ENCODE assay signal across 8 cellular contexts in the genomic region with DNA sequence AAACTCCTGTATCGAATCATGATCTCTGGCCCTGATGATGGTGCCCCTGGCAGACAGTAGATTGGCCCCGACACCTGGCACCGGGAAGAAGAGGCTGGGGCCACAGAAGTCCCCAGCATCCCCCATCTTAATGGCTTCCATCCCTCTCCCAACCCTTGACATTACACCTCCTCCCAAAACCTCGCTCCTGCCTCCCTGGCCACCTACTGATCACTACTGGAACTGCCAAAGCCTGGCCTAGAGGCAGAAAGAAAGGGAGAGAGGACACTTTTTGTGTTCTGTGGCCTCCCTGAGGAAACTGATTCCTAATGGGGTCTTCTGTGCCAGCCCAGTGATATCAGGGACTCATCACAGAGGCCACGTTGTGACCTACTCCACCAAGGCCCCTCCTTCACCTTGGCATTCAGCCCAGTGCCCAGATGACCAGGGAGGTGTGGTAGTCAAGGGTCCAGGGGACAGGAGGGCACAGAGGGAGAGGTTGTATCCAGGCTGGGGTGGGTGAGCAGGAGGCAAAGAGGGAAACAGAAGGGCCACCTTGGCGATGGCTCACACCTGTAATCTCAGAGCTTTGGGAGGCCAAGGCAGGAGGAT. TPM values are rescaled to one million over a fixed set of nuclear protein-coding genes. Genes with fewer than 3 reads are reported as not detected.
A peak's percentile ranks its signal among the peaks of the same experiment; 100 is the strongest.
DNase-seq lines count a peak whose midpoint lies in the region; ATAC-seq and TF ChIP-seq lines count a peak whose summit lies in the region.

No MANE protein-coding gene starts in this region.

- H3K36me3 ChIP-seq in MG63 = no peaks in the 10 kb centered on the region

- H3K27me3 Mint-ChIP-seq in activated naive CD4-positive, alpha-beta T cell treated with anti-CD3 and anti-CD28 coated beads for 36 hours (ENCODE audit: low read depth) = no peaks in the 10 kb centered on the region

- intact Hi-C loops in activated naive CD4-positive, alpha-beta T cell treated with anti-CD3 and anti-CD28 coated beads for 36 hours (cut with micrococcal nuclease) = no loop called here

- no peaks in the 10 kb centered on the region for H3K9me3 Mint-ChIP-seq in activated naive CD4-positive, alpha-beta T cell treated with anti-CD3 and anti-CD28 coated beads for 36 hours

- H3K9me3 ChIP-seq in MG63 = 0 out of 2 replicates have a peak, but pooled peaks cover 2% of the 10 kb centered on the region

- no peak overlapping the region for H3K4me3 ChIP-seq in MG63

- peak; percentile 73 for TF ChIP-seq CTCF in GM12872 (IDR thresholded peaks at IDR 0.05; ENCODE audit: insufficient read depth, low read depth, low read length)

- ATAC-seq in HG03354 (IDR thresholded peaks at IDR 0.05; ENCODE audit: poor library complexity, severe bottlenecking, unreplicated experiment) = no peak
- no peak for ATAC-seq in HG03097 (IDR thresholded peaks at IDR 0.05; ENCODE audit: low FRiP score, unreplicated experiment)
- no peak for ATAC-seq in HG02610 (IDR thresholded peaks at IDR 0.05; ENCODE audit: unreplicated experiment)

- no peaks in the 10 kb centered on the region for H3K27me3 ChIP-seq in MG63

- H3K36me3 Mint-ChIP-seq in activated naive CD4-positive, alpha-beta T cell treated with anti-CD3 and anti-CD28 coated beads for 36 hours (ENCODE audit: low read depth) = no peaks in the 10 kb centered on the region

- H3K4me3 Mint-ChIP-seq in activated naive CD4-positive, alpha-beta T cell treated with anti-CD3 and anti-CD28 coated beads for 36 hours = no peak overlapping the region

- no peaks in the 10 kb centered on the region for H3K4me1 Mint-ChIP-seq in activated naive CD4-positive, alpha-beta T cell treated with anti-CD3 and anti-CD28 coated beads for 36 hours (ENCODE audit: low read depth)

- CTCF ChIA-PET in activated naive CD4-positive, alpha-beta T cell treated with anti-CD3 and anti-CD28 coated beads for 36 hours (lab: Charles Lee) = no interaction called here

- no peak overlapping the region for H3K27ac Mint-ChIP-seq in activated naive CD4-positive, alpha-beta T cell treated with anti-CD3 and anti-CD28 coated beads for 36 hours

- DNase-seq in MG63 = peak; percentile 24
- DNase-seq in activated naive CD4-positive, alpha-beta T cell treated with anti-CD3 and anti-CD28 coated beads for 36 hours = peak; percentile 41
- DNase-seq in myocyte (ENCODE audit: low read depth) = peak; percentile 26
- no peak for DNase-seq in activated gamma-delta T cell (lab: John Stamatoyannopoulos, UW)

RNA-seq across cellular contexts. Expression of a gene that starts 6.1 kb away (rescaled TPM):
- total RNA-seq in MG63 (2014; rRNA removed; shearing (Covaris generic); ENCODE audit: low replicate concordance) = not detected in 2 replicates
- not detected for total RNA-seq in activated naive CD4-positive, alpha-beta T cell treated with anti-CD3 and anti-CD28 coated beads for 36 hours
- not detected in 2 replicates for total RNA-seq in myocyte
- not detected for polyA plus RNA-seq in myocyte (2012)

RNA-seq across cellular contexts. Expression of a gene that starts 18.5 kb away (rescaled TPM):
- total RNA-seq in MG63 (2014; rRNA removed; shearing (Covaris generic); ENCODE audit: low replicate concordance) = 392 and 530 TPM in 2 replicates
- 100 to 1,000 TPM; 107 to 113 TPM for total RNA-seq in activated naive CD4-positive, alpha-beta T cell treated with anti-CD3 and anti-CD28 coated beads for 36 hours
- total RNA-seq in myocyte = 169 and 210 TPM in 2 replicates
- 335 TPM for polyA plus RNA-seq in myocyte (2012)
